Comparison of ENCODE assay signal across 8 cellular contexts in genomic region chr12:116277393-116278258, GRCh38. TPM values are rescaled to one million over a fixed set of nuclear protein-coding genes. Genes with fewer than 3 reads are reported as not detected.
A peak's percentile ranks its signal among the peaks of the same experiment; 100 is the strongest.
DNase-seq lines count a peak whose midpoint lies in the region; ATAC-seq and TF ChIP-seq lines count a peak whose summit lies in the region.

TSS of gene MED13L (minus strand) at chr12:116277693. CDS start at chr12:116277131, 562 bp downstream.

- H4K20me1 ChIP-seq in fibroblast of lung (ENCODE audit: control insufficient read depth, extremely low read depth, insufficient read depth, low read length), result peaks cover 11% of the 10 kb centered on the region

- POLR2A ChIA-PET in naive thymus-derived CD8-positive, alpha-beta T cell (lab: Charles Lee), result interaction anchor here (0.6 to 1.4 kb wide), 7 partner anchors 12 to 282 kb away, joined by 3 to 5 read pairs (median 3); partner anchors contain the start of gene MAP1LC3B2

- H3K79me2 ChIP-seq in fibroblast of lung (ENCODE audit: control insufficient read depth, insufficient read depth, low read length), result peaks cover 43% of the 10 kb centered on the region

- H3K4me1 Mint-ChIP-seq in activated T-helper 17 cell treated with anti-CD3 and anti-CD28 coated beads, Interleukin-2, amount 50 U/mL, for 72 hours, result peaks cover 25% of the 10 kb centered on the region
- H3K4me1 Mint-ChIP-seq in naive thymus-derived CD8-positive, alpha-beta T cell, result peaks cover 16 to 50% (median 38%) of the 10 kb centered on the region in 4 donors
- H3K4me1 Mint-ChIP-seq in stimulated activated naive B cell treated with anti-CD40 and anti-IgM and Interleukin-4, amounts not matched to agents 10 μg/mL and 1 μg/mL and 100 μg/mL, for 72 hours, result peaks cover 27 to 57% of the 10 kb centered on the region in 2 donors

- H3K9me3 ChIP-seq in fibroblast of lung (ENCODE audit: control insufficient read depth, insufficient read depth, low read depth, low read length), result no peaks in the 10 kb centered on the region

- no peaks in the 10 kb centered on the region for H3K9me3 Mint-ChIP-seq in activated T-helper 17 cell treated with anti-CD3 and anti-CD28 coated beads, Interleukin-2, amount 50 U/mL, for 72 hours
- H3K9me3 Mint-ChIP-seq in naive thymus-derived CD8-positive, alpha-beta T cell, result no peaks in the 10 kb centered on the region
- H3K9me3 Mint-ChIP-seq in stimulated activated naive B cell treated with anti-CD40 and anti-IgM and Interleukin-4, amounts not matched to agents 10 μg/mL and 1 μg/mL and 100 μg/mL, for 72 hours, result no peaks in the 10 kb centered on the region

- in situ Hi-C loops in KBM-7 (cut with MboI; ENCODE audit: low pct_unique_long_range_greater_than_20kb, low sequenced_read_pairs), result no loop called here

- peak within 1 kb of the TSS; percentile 81 for H3K4me2 ChIP-seq in fibroblast of lung (ENCODE audit: extremely low read depth, insufficient read depth, low read length)

- DNase-seq in DMS53 (lab: John Stamatoyannopoulos, UW) (peak; percentile 98), KBM-7 (peak; percentile 76), RPMI8226 (peak; percentile 94), fibroblast of lung (ENCODE audit: low read depth in 2 of 2) (peak; percentile 81 to 84)
- peak; percentile 82 to 93 (median 90) for DNase-seq in naive thymus-derived CD8-positive, alpha-beta T cell
- DNase-seq in stimulated activated naive B cell treated with anti-CD40 and anti-IgM and Interleukin-4, amounts not matched to agents 10 μg/mL and 1 μg/mL and 100 μg/mL, for 72 hours, result peak; percentile 88

- H3K9ac ChIP-seq in fibroblast of lung (ENCODE audit: insufficient read depth, low read length), result peak within 1 kb of the TSS; percentile 77

- peaks cover 12% of the 10 kb centered on the region for H3K36me3 Mint-ChIP-seq in activated T-helper 17 cell treated with anti-CD3 and anti-CD28 coated beads, Interleukin-2, amount 50 U/mL, for 72 hours (ENCODE audit: low read depth)
- H3K36me3 Mint-ChIP-seq in naive thymus-derived CD8-positive, alpha-beta T cell, result no peaks in the 10 kb centered on the region
- H3K36me3 Mint-ChIP-seq in stimulated activated naive B cell treated with anti-CD40 and anti-IgM and Interleukin-4, amounts not matched to agents 10 μg/mL and 1 μg/mL and 100 μg/mL, for 72 hours, result peaks cover 2 to 5% of the 10 kb centered on the region in 2 donors

- peak within 1 kb of the TSS; percentile 97 for H3K4me3 Mint-ChIP-seq in activated T-helper 17 cell treated with anti-CD3 and anti-CD28 coated beads, Interleukin-2, amount 50 U/mL, for 72 hours
- peak within 1 kb of the TSS; percentile 91 to 98 (median 96) for H3K4me3 Mint-ChIP-seq in naive thymus-derived CD8-positive, alpha-beta T cell
- peak within 1 kb of the TSS; percentile 86 to 94 for H3K4me3 Mint-ChIP-seq in stimulated activated naive B cell treated with anti-CD40 and anti-IgM and Interleukin-4, amounts not matched to agents 10 μg/mL and 1 μg/mL and 100 μg/mL, for 72 hours

- peak within 1 kb of the TSS; percentile 71 for H3K27ac ChIP-seq in fibroblast of lung (ENCODE audit: insufficient read depth, low read length)

- peak within 1 kb of the TSS; percentile 78 for H2AFZ ChIP-seq in fibroblast of lung (ENCODE audit: low read length)

- H3K4me3 ChIP-seq in fibroblast of lung (replicated peaks in 1 of 4; ENCODE audit: control extremely low read depth in 1 of 4, insufficient read depth in 1 of 4, low read depth in 3 of 4, low read length in 4 of 4), result peak within 1 kb of the TSS; percentile 80 to 95 (median 90)

- peak in 1 of 2 donors; percentile 2 for TF ChIP-seq CTCF in fibroblast of lung (conservative IDR thresholded peaks at IDR 0.05 in 1 of 2, IDR thresholded peaks at IDR 0.05 in 1 of 2; ENCODE audit: low read depth in 1 of 2, low read length in 2 of 2)

- no peaks in the 10 kb centered on the region for H3K27me3 ChIP-seq in fibroblast of lung (ENCODE audit: control insufficient read depth, insufficient read depth, low read length)

- ATAC-seq in GM21619 (IDR thresholded peaks at IDR 0.05; ENCODE audit: unreplicated experiment), result peak; percentile 85
- ATAC-seq in activated T-helper 17 cell treated with anti-CD3 and anti-CD28 coated beads, Interleukin-2, amount 50 U/mL, for 72 hours (replicated peaks), result peak; percentile 89
- peak; percentile 79 to 81 for ATAC-seq in naive thymus-derived CD8-positive, alpha-beta T cell
- ATAC-seq in stimulated activated naive B cell treated with anti-CD40 and anti-IgM and Interleukin-4, amounts not matched to agents 10 μg/mL and 1 μg/mL and 100 μg/mL, for 72 hours (replicated peaks), result peak; percentile 83 to 86

- H3K36me3 ChIP-seq in fibroblast of lung (ENCODE audit: control insufficient read depth, insufficient read depth, low read length), result no peaks in the 10 kb centered on the region

- peaks cover 4% of the 10 kb centered on the region for H3K4me1 ChIP-seq in fibroblast of lung (ENCODE audit: control insufficient read depth, extremely low read depth, insufficient read depth, low read length)

- H3K27ac Mint-ChIP-seq in activated T-helper 17 cell treated with anti-CD3 and anti-CD28 coated beads, Interleukin-2, amount 50 U/mL, for 72 hours, result peak within 1 kb of the TSS; percentile 97
- H3K27ac Mint-ChIP-seq in naive thymus-derived CD8-positive, alpha-beta T cell, result peak within 1 kb of the TSS; percentile 93 to 98 (median 95)
- H3K27ac Mint-ChIP-seq in stimulated activated naive B cell treated with anti-CD40 and anti-IgM and Interleukin-4, amounts not matched to agents 10 μg/mL and 1 μg/mL and 100 μg/mL, for 72 hours, result peak within 1 kb of the TSS; percentile 96

- no peaks in the 10 kb centered on the region for H3K27me3 Mint-ChIP-seq in activated T-helper 17 cell treated with anti-CD3 and anti-CD28 coated beads, Interleukin-2, amount 50 U/mL, for 72 hours
- no peaks in the 10 kb centered on the region for H3K27me3 Mint-ChIP-seq in naive thymus-derived CD8-positive, alpha-beta T cell
- no peaks in the 10 kb centered on the region for H3K27me3 Mint-ChIP-seq in stimulated activated naive B cell treated with anti-CD40 and anti-IgM and Interleukin-4, amounts not matched to agents 10 μg/mL and 1 μg/mL and 100 μg/mL, for 72 hours

RNA-seq across cellular contexts. Expression of gene MED13L, which starts in this region (rescaled TPM):
- total RNA-seq in activated T-helper 17 cell treated with anti-CD3 and anti-CD28 coated beads, Interleukin-2, amount 50 U/mL, for 72 hours, result 10 to 100 TPM; 49.9 to 56.2 TPM
- 97.3 and 115 TPM in 2 replicates for total RNA-seq in fibroblast of lung
- 40.3 and 56.5 TPM in 2 replicates for polyA plus RNA-seq in fibroblast of lung
- polyA plus RNA-seq in fibroblast of lung (2012), result 17.3 and 27.4 TPM in 2 replicates
- 91.2 and 97.5 TPM in 2 replicates for polyA minus RNA-seq in fibroblast of lung (ENCODE audit: low replicate concordance)
- 100 to 1,000 TPM; 164 TPM for total RNA-seq in naive thymus-derived CD8-positive, alpha-beta T cell
- polyA plus RNA-seq in naive thymus-derived CD8-positive, alpha-beta T cell, result 1 to 10 TPM; 5.1 to 6.7 (median 6.1) TPM

Comparison
In these comparisons a context has a peak if more than half of its experiments do, and no peak if none do; other contexts are left out.
1. Peak in every context shown above with its lines: DNase-seq, ATAC-seq, H3K4me3 ChIP-seq and H3K27ac ChIP-seq.